In genomic region chr20:34269996-34270627, GRCh38 we compare ENCODE assay signal across 18 cellular contexts. TPM values are rescaled to one million over a fixed set of nuclear protein-coding genes. Genes with fewer than 3 reads are reported as not detected.
DNase-seq lines count a peak whose midpoint lies in the region; ATAC-seq and TF ChIP-seq lines count a peak whose summit lies in the region.
"Had no signal": no experiment of that assay in that cellular context is flagged by ENCODE, and none has a peak within 500 bp of the region (broad histone marks: within the 10 kb centered on the region; RNA-seq: fewer than 3 reads in every experiment).

No MANE protein-coding gene starts in this region.

- WGBS in heart right ventricle, 2 donors, result 60 to 75% methylated on average over 9 of the region's 9 CpGs
- WGBS in esophagus muscularis mucosa, result 77% methylated on average over 9 of the region's 9 CpGs

- peaks cover 5% of the 10 kb centered on the region for H3K36me3 ChIP-seq in brain microvascular endothelial cell (replicated peaks)
- H3K36me3 ChIP-seq in heart right ventricle, result peaks cover 0 to 11% (median 0%) of the 10 kb centered on the region in 9 donors
- H3K36me3 ChIP-seq in gastrocnemius medialis, result peaks cover 0 to 14% of the 10 kb centered on the region in 2 donors
- peaks cover 0 to 7% (median under 1%) of the 10 kb centered on the region in 4 donors for H3K36me3 ChIP-seq in esophagus muscularis mucosa
- no peaks in the 10 kb centered on the region for H3K36me3 ChIP-seq in osteoblast (ENCODE audit: insufficient read depth, low read length)

- H2AFZ ChIP-seq in osteoblast (ENCODE audit: low read length), result no peak overlapping the region

- ATAC-seq in heart right ventricle (peak in 7 of 8 donors; percentile 20 to 93 (median 68)), gastrocnemius medialis (peak; percentile 74 to 87), HG03571 (IDR thresholded peaks at IDR 0.05; ENCODE audit: unreplicated experiment) (no peak)

- in situ Hi-C loops in G401 (cut with HindIII; ENCODE audit: low sequenced_read_pairs), result no loop called here
- in situ Hi-C loops in brain microvascular endothelial cell (cut with HindIII; ENCODE audit: low pct_ligation_motif_present, low sequenced_read_pairs), result no loop called here
- in situ Hi-C loops in gastrocnemius medialis (cut with MboI; ENCODE audit: low sequenced_read_pairs in 4 of 4), result no loop called here

- peaks cover 4 to 23% (median 15%) of the 10 kb centered on the region in 9 donors for H3K4me1 ChIP-seq in heart right ventricle
- peaks cover 6 to 14% of the 10 kb centered on the region in 2 donors for H3K4me1 ChIP-seq in gastrocnemius medialis
- peaks cover 12 to 18% (median 15%) of the 10 kb centered on the region in 4 donors for H3K4me1 ChIP-seq in esophagus muscularis mucosa
- peaks cover 15% of the 10 kb centered on the region for H3K4me1 ChIP-seq in osteoblast (ENCODE audit: insufficient read depth, low read length)
- H3K4me1 ChIP-seq: BE2C had no signal

- H3K27ac ChIP-seq in brain microvascular endothelial cell (no peak overlapping the region), heart right ventricle (peak overlapping the region in 3 of 10 donors; percentile 18 to 77 (median 44)), gastrocnemius medialis (peak overlapping the region; percentile 43 to 84 (median 62)), esophagus muscularis mucosa (replicated peaks in 1 of 4) (no peak overlapping the region), osteoblast (ENCODE audit: low read depth, low read length) (no peak overlapping the region)
- H3K27ac ChIP-seq: left lung had no signal

- no peak for TF ChIP-seq EP300 in esophagus muscularis mucosa (IDR thresholded peaks at IDR 0.05)

- H3K27me3 ChIP-seq in brain microvascular endothelial cell (replicated peaks) (no peaks in the 10 kb centered on the region), heart right ventricle (no peaks in the 10 kb centered on the region), gastrocnemius medialis (no peaks in the 10 kb centered on the region), esophagus muscularis mucosa (no peaks in the 10 kb centered on the region), osteoblast (ENCODE audit: insufficient read depth, low read length) (no peaks in the 10 kb centered on the region)
- H3K27me3 ChIP-seq: BE2C had no signal

- H3K9me3 ChIP-seq in heart right ventricle (no peaks in the 10 kb centered on the region), gastrocnemius medialis (no peaks in the 10 kb centered on the region), esophagus muscularis mucosa (no peaks in the 10 kb centered on the region), osteoblast (ENCODE audit: low read depth, low read length) (no peaks in the 10 kb centered on the region)
- H3K9me3 ChIP-seq: BE2C, left lung had no signal

- H3K4me3 ChIP-seq in brain microvascular endothelial cell (ENCODE audit: low read depth, low read length) (no peak overlapping the region), heart right ventricle (no peak overlapping the region), gastrocnemius medialis (no peak overlapping the region), esophagus muscularis mucosa (no peak overlapping the region), osteoblast (ENCODE audit: insufficient read depth, low read length) (no peak overlapping the region)

- no peaks in the 10 kb centered on the region for H4K20me1 ChIP-seq in osteoblast (ENCODE audit: insufficient read depth, low read length)

- H3K4me2 ChIP-seq in osteoblast (ENCODE audit: insufficient read depth, low read length), result no peak overlapping the region

- intact Hi-C loops in heart right ventricle (cut with DNase I) (no loop called here), gastrocnemius medialis (cut with DNase I; ENCODE audit: low total_unique reads) (no loop called here), esophagus muscularis mucosa (cut with DNase I) (no loop called here)

- TF ChIP-seq POLR2A in gastrocnemius medialis (IDR thresholded peaks at IDR 0.05) (peak in 1 of 2 donors; percentile 19), esophagus muscularis mucosa (IDR thresholded peaks at IDR 0.05; ENCODE audit: low read depth) (no peak)

- H3K79me2 ChIP-seq in osteoblast (ENCODE audit: insufficient read depth, low read length), result no peaks in the 10 kb centered on the region

- TF ChIP-seq CTCF in brain microvascular endothelial cell (IDR thresholded peaks at IDR 0.05; ENCODE audit: low read depth, low read length, missing control alignments) (no peak), heart right ventricle (IDR thresholded peaks at IDR 0.05) (no peak), gastrocnemius medialis (IDR thresholded peaks at IDR 0.05 in 4 of 5, conservative IDR thresholded peaks at IDR 0.05 in 1 of 5) (no peak), esophagus muscularis mucosa (IDR thresholded peaks at IDR 0.05) (no peak), osteoblast (IDR thresholded peaks at IDR 0.05; ENCODE audit: extremely low read depth, low read depth, low read length) (no peak)

- DNase-seq in G401 (ENCODE audit: low spot score), result peak; percentile 2
- peak; percentile 12 for DNase-seq in brain microvascular endothelial cell
- no peak for DNase-seq in heart right ventricle
- peak; percentile 55 to 66 for DNase-seq in gastrocnemius medialis
- DNase-seq in AG08395 (ENCODE audit: low spot score), result no peak
- DNase-seq in esophagus muscularis mucosa (ENCODE audit: extremely low spot score), result no peak
- DNase-seq in osteoblast (ENCODE audit: insufficient read length, low spot score, missing footprints), result no peak
- DNase-seq: activated CD4-positive, alpha-beta T cell treated with anti-CD3 and anti-CD28 coated beads, Interleukin-2, amount 10 ng/mL, durations not matched to agents 24 days and 14 days; aorta; DMS79; effector memory CD4-positive, alpha-beta T cell; left lung; NCI-H2107; SHP77 had no signal

RNA-seq across cellular contexts. Expression of gene ASIP, which starts 28.9 kb away (rescaled TPM):
- total RNA-seq in G401 (2014; rRNA removed; shearing (Covaris generic)), result not detected in 2 replicates
- 10 to 100 TPM in 9 of 10 donors, 1 to 10 TPM in 1; 4.7 to 21.6 (median 13.1) TPM for total RNA-seq in heart right ventricle
- 100 to 1,000 TPM in 1 of 2 donors, 1 to 10 TPM in 1; 1.6 to 234 TPM for polyA plus RNA-seq in heart right ventricle
- total RNA-seq in gastrocnemius medialis, result not detected
- not detected for total RNA-seq in esophagus muscularis mucosa
- total RNA-seq in osteoblast, result not detected in 2 replicates
- total RNA-seq: activated CD4-positive, alpha-beta T cell treated with anti-CD3 and anti-CD28 coated beads, Interleukin-2, amount 10 ng/mL, durations not matched to agents 24 days and 14 days; aorta; HT-29 had no signal
- polyA plus RNA-seq: aorta, neural cell had no signal

RNA-seq across cellular contexts. Expression of gene AHCY, which starts 33.0 kb away (rescaled TPM):
- total RNA-seq in G401 (2014; rRNA removed; shearing (Covaris generic)), result 302 and 320 TPM in 2 replicates
- total RNA-seq in heart right ventricle (10 to 100 TPM; 42.3 to 83.9 (median 54.7) TPM), gastrocnemius medialis (100 to 1,000 TPM in 2 of 4 donors, 10 to 100 TPM in 2; 81.7 to 110 (median 98.6) TPM), esophagus muscularis mucosa (10 to 100 TPM; 52.7 to 77.0 (median 71.0) TPM), osteoblast (87.6 and 98.7 TPM in 2 replicates)
- 10 to 100 TPM; 64.7 to 81.1 TPM for polyA plus RNA-seq in heart right ventricle

Comparison
In these comparisons a context has a peak if more than half of its experiments do, and no peak if none do; other contexts are left out.
1. DNase-seq: peak in G401 (single experiment), brain microvascular endothelial cell (single experiment) and gastrocnemius medialis (2 of 2); none in heart right ventricle (0 of 2), AG08395 (single experiment), esophagus muscularis mucosa (single experiment) and osteoblast (single experiment).
2. H3K27ac ChIP-seq: peak in gastrocnemius medialis (4 of 4); none in brain microvascular endothelial cell (single experiment), esophagus muscularis mucosa (0 of 4) and osteoblast (single experiment).